In the genomic region with DNA sequence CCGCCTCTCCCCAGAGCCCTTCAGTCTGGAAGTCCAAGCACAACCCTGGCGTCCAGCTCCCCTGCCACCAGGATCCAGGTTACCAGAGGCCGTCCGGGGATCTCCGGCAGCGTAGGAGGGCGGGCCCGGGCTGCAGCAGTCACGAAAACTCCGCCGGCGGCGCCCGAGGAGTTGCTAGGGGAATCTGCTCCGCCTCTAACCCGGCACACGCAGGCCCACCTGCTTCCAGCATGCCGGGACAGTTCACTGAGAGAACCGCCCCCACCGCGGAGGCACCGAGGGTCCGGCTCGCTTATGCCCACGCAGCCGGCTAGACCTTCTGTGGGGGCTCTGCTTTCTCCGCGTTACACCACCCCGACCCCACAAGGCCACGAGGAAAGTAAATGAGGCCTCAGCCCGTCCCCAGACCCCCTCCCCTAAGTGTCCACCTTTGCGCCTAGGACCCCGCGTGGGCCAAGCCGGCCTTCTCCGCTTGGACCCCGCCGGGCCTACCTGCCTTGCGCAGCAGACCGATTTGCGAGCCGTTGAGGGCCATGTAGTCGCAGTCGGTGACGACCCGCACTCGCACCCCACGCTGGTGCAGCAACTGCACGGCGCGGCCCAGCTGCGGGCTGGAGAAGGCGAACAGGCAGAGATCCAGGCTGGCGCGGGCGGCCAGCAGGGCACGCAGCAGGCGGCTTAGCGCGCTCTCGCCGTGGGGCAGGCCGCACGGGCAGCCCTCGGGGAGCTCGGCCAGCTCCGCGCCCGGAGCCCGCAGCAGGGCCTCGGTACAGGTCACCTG, we compare ENCODE assay signal across 8 cellular contexts. TPM values are rescaled to one million over a fixed set of nuclear protein-coding genes. Genes with fewer than 3 reads are reported as not detected.
DNase-seq lines count a peak whose midpoint lies in the region; ATAC-seq and TF ChIP-seq lines count a peak whose summit lies in the region.

No MANE protein-coding gene starts in this region.

- peak overlapping the region; percentile 94 for H3K4me3 Mint-ChIP-seq in activated naive CD4-positive, alpha-beta T cell treated with anti-CD3 and anti-CD28 coated beads for 36 hours

- peaks cover 16% of the 10 kb centered on the region for H3K36me3 Mint-ChIP-seq in activated naive CD4-positive, alpha-beta T cell treated with anti-CD3 and anti-CD28 coated beads for 36 hours (ENCODE audit: low read depth)

- peak overlapping the region; percentile 33 to 64 for H3K4me3 ChIP-seq in right atrium auricular region

- peaks cover 27% of the 10 kb centered on the region for H3K4me1 Mint-ChIP-seq in activated naive CD4-positive, alpha-beta T cell treated with anti-CD3 and anti-CD28 coated beads for 36 hours (ENCODE audit: low read depth)

- H3K9me3 Mint-ChIP-seq in activated naive CD4-positive, alpha-beta T cell treated with anti-CD3 and anti-CD28 coated beads for 36 hours, result no peaks in the 10 kb centered on the region

- TF ChIP-seq CTCF in right atrium auricular region (IDR thresholded peaks at IDR 0.05), result no peak

- ATAC-seq in HG03280 (IDR thresholded peaks at IDR 0.05; ENCODE audit: unreplicated experiment), result peak; percentile 38

- CTCF ChIA-PET in activated naive CD4-positive, alpha-beta T cell treated with anti-CD3 and anti-CD28 coated beads for 36 hours (lab: Charles Lee), result interaction anchor here (1.6 kb wide), 1 partner anchor 28 kb away, joined by 4 read pairs; no protein-coding TSS in a partner anchor

- intact Hi-C loops in activated naive CD4-positive, alpha-beta T cell treated with anti-CD3 and anti-CD28 coated beads for 36 hours (cut with micrococcal nuclease), result loop anchor here (1.0 to 2.0 kb wide), 5 partner anchors 26 to 75 kb away; a partner anchor contains a TSS

- H3K27ac Mint-ChIP-seq in activated naive CD4-positive, alpha-beta T cell treated with anti-CD3 and anti-CD28 coated beads for 36 hours, result peak overlapping the region; percentile 90

- peaks cover 0 to 57% of the 10 kb centered on the region in 2 donors for H3K4me1 ChIP-seq in right atrium auricular region

- DNase-seq in NCI-H2081 (lab: John Stamatoyannopoulos, UW), result peak; percentile 14 to 47
- DNase-seq in NCI-H2081 treated with DMSO at 0.1 percent for 48 hours (lab: John Stamatoyannopoulos, UW), result no peak
- peak; percentile 76 to 80 for DNase-seq in SHP77 (lab: John Stamatoyannopoulos, UW)
- DNase-seq in activated naive CD4-positive, alpha-beta T cell treated with anti-CD3 and anti-CD28 coated beads for 36 hours, result peak; percentile 82
- no peak for DNase-seq in right atrium auricular region (ENCODE audit: low spot score)
- DNase-seq in stimulated activated CD4-positive, alpha-beta T cell treated with anti-CD3 and anti-CD28 coated beads, Interleukin-15, amount 100 ng/mL, for 24 hours, result peak; percentile 78
- no peak for DNase-seq in SW 1271 (lab: John Stamatoyannopoulos, UW)

- H3K36me3 ChIP-seq in right atrium auricular region, result no peaks in the 10 kb centered on the region

- peak overlapping the region; percentile 78 to 82 for H3K27ac ChIP-seq in right atrium auricular region

- H3K27me3 Mint-ChIP-seq in activated naive CD4-positive, alpha-beta T cell treated with anti-CD3 and anti-CD28 coated beads for 36 hours (ENCODE audit: low read depth), result no peaks in the 10 kb centered on the region

- no peaks in the 10 kb centered on the region for H3K9me3 ChIP-seq in right atrium auricular region

- no peaks in the 10 kb centered on the region for H3K27me3 ChIP-seq in right atrium auricular region

RNA-seq across cellular contexts. Expression of a gene that starts 0.6 kb away (rescaled TPM):
- 1 to 10 TPM; 5.3 to 5.4 TPM for total RNA-seq in activated naive CD4-positive, alpha-beta T cell treated with anti-CD3 and anti-CD28 coated beads for 36 hours
- 1 to 10 TPM; 3.1 to 6.8 TPM for total RNA-seq in right atrium auricular region

RNA-seq across cellular contexts. Expression of a gene that starts 31.4 kb away (rescaled TPM):
- 10 to 100 TPM; 17.5 to 18.4 TPM for total RNA-seq in activated naive CD4-positive, alpha-beta T cell treated with anti-CD3 and anti-CD28 coated beads for 36 hours
- total RNA-seq in right atrium auricular region, result 10 to 100 TPM; 22.7 to 23.7 TPM

Comparison
In these comparisons a context has a peak if more than half of its experiments do, and no peak if none do; other contexts are left out.
1. DNase-seq: peak in NCI-H2081 (2 of 2), SHP77 (2 of 2), activated naive CD4-positive, alpha-beta T cell treated with anti-CD3 and anti-CD28 coated beads for 36 hours (single experiment) and stimulated activated CD4-positive, alpha-beta T cell treated with anti-CD3 and anti-CD28 coated beads, Interleukin-15, amount 100 ng/mL, for 24 hours (single experiment); none in NCI-H2081 treated with DMSO at 0.1 percent for 48 hours (single experiment), right atrium auricular region (single experiment) and SW 1271 (0 of 2).